In genomic region chr13:36251012-36251411, GRCh38 we compare ENCODE assay signal across 25 cellular contexts. TPM values are rescaled to one million over a fixed set of nuclear protein-coding genes. Genes with fewer than 3 reads are reported as not detected.
A peak's percentile ranks its signal among the peaks of the same experiment; 100 is the strongest.
DNase-seq lines count a peak whose midpoint lies in the region; ATAC-seq, FAIRE-seq and TF ChIP-seq lines count a peak whose summit lies in the region.
"Had no signal": no experiment of that assay in that cellular context is flagged by ENCODE, and none has a peak within 500 bp of the region (broad histone marks: within the 10 kb centered on the region; RNA-seq: fewer than 3 reads in every experiment).

No MANE protein-coding gene starts in this region.

- no peak for FAIRE-seq in A549 (lab: Jason Lieb, UNC)
- FAIRE-seq: D721Med, GM12878, GM19239 had no signal

- no peak for ATAC-seq in A549
- ATAC-seq in IMR-90 (ENCODE audit: low read depth), result no peak
- ATAC-seq in HG03565 (IDR thresholded peaks at IDR 0.05; ENCODE audit: unreplicated experiment), result no peak

- no peak overlapping the region for H3K4me2 ChIP-seq in A549
- H3K4me2 ChIP-seq in IMR-90 (ENCODE audit: low read depth, low read length), result no peak overlapping the region
- peak overlapping the region; percentile 5 for H3K4me2 ChIP-seq in parathyroid adenoma (ENCODE audit: low read length)

- no peak overlapping the region for H3K14ac ChIP-seq in IMR-90 (replicated peaks; ENCODE audit: low read depth, low read length)

- H4K8ac ChIP-seq in IMR-90 (ENCODE audit: low read depth in 2 of 2, low read length in 2 of 2), result no peak overlapping the region

- no peak overlapping the region for H3K56ac ChIP-seq in IMR-90 (ENCODE audit: extremely low read depth, insufficient read depth, low read length)

- H3K79me1 ChIP-seq in IMR-90 (ENCODE audit: low read depth in 1 of 2, low read length in 2 of 2), result no peaks in the 10 kb centered on the region

- no peak overlapping the region for H2BK5ac ChIP-seq in IMR-90 (ENCODE audit: low read depth, low read length, poor library complexity, severe bottlenecking)

- no peak overlapping the region for H3K18ac ChIP-seq in IMR-90 (ENCODE audit: low read depth, low read length)

- H2AFZ ChIP-seq in IMR-90 (replicated peaks; ENCODE audit: low read length, poor library complexity) (no peak overlapping the region), parathyroid adenoma (no peak overlapping the region)

- no peaks in the 10 kb centered on the region for H4K20me1 ChIP-seq in IMR-90 (ENCODE audit: insufficient read depth, low read length)
- H4K20me1 ChIP-seq: BLaER1 treated with 17β-estradiol and CSF1 and Interleukin-3, amounts not matched to agents 10 nM and 100 nM had no signal

- in situ Hi-C loops in IMR-90 (cut with MboI; ENCODE audit: low sequenced_read_pairs), result no loop called here

- H3K27me3 ChIP-seq in IMR-90 (ENCODE audit: control insufficient read depth, insufficient read depth, low read length), result no peaks in the 10 kb centered on the region
- H3K27me3 ChIP-seq in parathyroid adenoma (ENCODE audit: control insufficient read depth, insufficient read depth, low read length), result no peaks in the 10 kb centered on the region
- H3K27me3 ChIP-seq: BE2C; BLaER1 treated with 17β-estradiol and CSF1 and Interleukin-3, amounts not matched to agents 10 nM and 100 nM had no signal

- no peak overlapping the region for H3K4ac ChIP-seq in IMR-90 (ENCODE audit: low read depth, low read length)

- dilution Hi-C loops in IMR-90 (cut with HindIII; ENCODE audit: low sequenced_read_pairs, unreplicated experiment), result no loop called here

- POLR2A ChIA-PET in A549 (lab: Yijun Ruan, JAX), result no interaction called here
- POLR2A ChIA-PET in IMR-90 (lab: Charles Lee; ENCODE audit: unreplicated experiment), result no interaction called here

- H3K9ac ChIP-seq in IMR-90 (ENCODE audit: low read depth, low read length) (no peak overlapping the region), parathyroid adenoma (no peak overlapping the region)
- H3K9ac ChIP-seq: BLaER1 treated with 17β-estradiol and CSF1 and Interleukin-3, amounts not matched to agents 10 nM and 100 nM had no signal

- BruUV-seq in IMR-90 (replicated peaks; lab: Mats Ljungman, UMichigan), result no TSS peak

- no peak overlapping the region for H4K91ac ChIP-seq in IMR-90 (ENCODE audit: insufficient read depth, low read depth, low read length)

- H3K27ac ChIP-seq in A549, result no peak overlapping the region
- H3K27ac ChIP-seq in IMR-90 (ENCODE audit: insufficient read depth, low read length), result no peak overlapping the region
- no peak overlapping the region for H3K27ac ChIP-seq in parathyroid adenoma
- H3K27ac ChIP-seq: BLaER1 treated with 17β-estradiol and CSF1 and Interleukin-3, amounts not matched to agents 10 nM and 100 nM had no signal

- no peak for TF ChIP-seq POLR2A in A549 (IDR thresholded peaks at IDR 0.05; ENCODE audit: low read length)
- no peak for TF ChIP-seq POLR2A in IMR-90 (IDR thresholded peaks at IDR 0.05; ENCODE audit: low read depth, low read length)

- TF ChIP-seq RAD21 in A549 (conservative IDR thresholded peaks at IDR 0.05 in 1 of 2, IDR thresholded peaks at IDR 0.05 in 1 of 2), result no peak
- TF ChIP-seq RAD21 in IMR-90 (IDR thresholded peaks at IDR 0.05; ENCODE audit: low read length), result no peak

- no peak overlapping the region for H2BK15ac ChIP-seq in IMR-90 (ENCODE audit: low read depth, low read length)

- CTCF ChIA-PET in A549 (lab: Yijun Ruan, JAX) (no interaction called here), IMR-90 (lab: Yijun Ruan, JAX) (interaction anchor here (1.4 kb wide), 1 partner anchor 10 kb away, joined by 3 read pairs; no protein-coding TSS in a partner anchor)

- H3K9me1 ChIP-seq in IMR-90 (ENCODE audit: insufficient read depth, low read length), result no peaks in the 10 kb centered on the region

- no peaks in the 10 kb centered on the region for H3K9me3 ChIP-seq in A549
- H3K9me3 ChIP-seq in IMR-90 (ENCODE audit: control insufficient read depth, insufficient read depth, low read length), result no peaks in the 10 kb centered on the region
- no peaks in the 10 kb centered on the region for H3K9me3 ChIP-seq in parathyroid adenoma (ENCODE audit: control insufficient read depth, low read length)
- H3K9me3 ChIP-seq: BE2C had no signal

- DNase-seq in A549 (ENCODE audit: low read depth in 1 of 2, low spot score in 1 of 2) (no peak), IMR-90 (no peak), choroid plexus epithelial cell (ENCODE audit: low read depth) (peak; percentile 4), NCI-H1930 (lab: John Stamatoyannopoulos, UW) (no peak), NCI-H2029 treated with DMSO at 0.1 percent for 48 hours (lab: John Stamatoyannopoulos, UW) (no peak)
- DNase-seq: 8988T; ACHN; AML-193; BE2C; CD4-positive, alpha-beta T cell; CD8-positive, alpha-beta memory T cell; DMS 273 treated with DMSO at 0.1 percent for 48 hours; DMS79; EL; GDM1; GOT3; H7; HCEC 1CT had no signal

- H3K4me3 ChIP-seq in A549 (no peak overlapping the region), IMR-90 (ENCODE audit: insufficient read depth, low read depth, low read length) (no peak overlapping the region), choroid plexus epithelial cell (ENCODE audit: low read depth, low read length) (no peak overlapping the region), parathyroid adenoma (ENCODE audit: low read depth, low read length) (no peak overlapping the region)
- H3K4me3 ChIP-seq: BLaER1 treated with 17β-estradiol and CSF1 and Interleukin-3, amounts not matched to agents 10 nM and 100 nM; GM12878 had no signal

- H3K4me1 ChIP-seq in A549, result no peaks in the 10 kb centered on the region
- no peaks in the 10 kb centered on the region for H3K4me1 ChIP-seq in IMR-90 (ENCODE audit: control insufficient read depth, insufficient read depth, low read length)
- peaks cover 3% of the 10 kb centered on the region for H3K4me1 ChIP-seq in parathyroid adenoma
- H3K4me1 ChIP-seq: BE2C had no signal

- H3K36me3 ChIP-seq in IMR-90 (ENCODE audit: control insufficient read depth, insufficient read depth, low read length) (no peaks in the 10 kb centered on the region), parathyroid adenoma (ENCODE audit: control insufficient read depth, insufficient read depth, low read length) (no peaks in the 10 kb centered on the region)
- H3K36me3 ChIP-seq: BE2C; BLaER1 treated with 17β-estradiol and CSF1 and Interleukin-3, amounts not matched to agents 10 nM and 100 nM had no signal

- no peaks in the 10 kb centered on the region for H3K79me2 ChIP-seq in parathyroid adenoma

- no peak overlapping the region for H4K5ac ChIP-seq in IMR-90 (ENCODE audit: low read depth, low read length)

- H2BK20ac ChIP-seq in IMR-90 (ENCODE audit: low read depth, low read length), result no peak overlapping the region

- TF ChIP-seq CTCF in A549 (IDR thresholded peaks at IDR 0.05) (no peak), IMR-90 (conservative IDR thresholded peaks at IDR 0.05; ENCODE audit: low read depth, low read length) (no peak), choroid plexus epithelial cell (conservative IDR thresholded peaks at IDR 0.05; ENCODE audit: low read depth, low read length) (no peak), parathyroid adenoma (IDR thresholded peaks at IDR 0.05) (no peak)

- intact Hi-C loops in IMR-90 (cut with micrococcal nuclease), result no loop called here

- TF ChIP-seq EP300 in A549 (IDR thresholded peaks at IDR 0.05), result no peak

- H2BK120ac ChIP-seq in IMR-90 (ENCODE audit: low read depth, low read length), result no peak overlapping the region

- no peak overlapping the region for H2AK9ac ChIP-seq in IMR-90 (replicated peaks; ENCODE audit: low read depth, low read length, poor library complexity)

- no peak overlapping the region for H3K23ac ChIP-seq in IMR-90 (ENCODE audit: low read depth, low read length)

- 14% methylated on average over 4 of the region's 4 CpGs for WGBS in A549 (ENCODE audit: missing lambda C conversion rate)
- WGBS in IMR-90 (ENCODE audit: extremely low coverage in 2 of 2, insufficient read length in 1 of 2), 2 experiments, result no CpG with 5 or more reads among the region's 4 CpGs

- no peak overlapping the region for H2AK5ac ChIP-seq in IMR-90 (ENCODE audit: low read depth, low read length)

TF ChIP-seq in A549, 52 proteins besides CTCF, POLR2A, EP300 and RAD21 (continues in another document):
- TF ChIP-seq MAFK (IDR thresholded peaks at IDR 0.05; ENCODE audit: partially characterized antibody), result peak; percentile 64

TF ChIP-seq in IMR-90, 13 proteins besides CTCF, POLR2A, EP300 and RAD21 (continues in another document):
- TF ChIP-seq ELK1 (IDR thresholded peaks at IDR 0.05; ENCODE audit: borderline replicate concordance, low read depth, low read length) (no peak), MXI1 (IDR thresholded peaks at IDR 0.05; ENCODE audit: borderline replicate concordance, low read depth, low read length) (no peak), CHD1 (IDR thresholded peaks at IDR 0.05; ENCODE audit: low read depth, low read length) (no peak), MAFK (IDR thresholded peaks at IDR 0.05; ENCODE audit: low read depth, low read length) (peak; percentile 82)

RNA-seq across cellular contexts. Expression of gene SOHLH2, which starts 36.7 kb away (rescaled TPM):
- polyA plus RNA-seq in A549 (2011; rRNA removed) (0.14 and 0.15 TPM in 2 replicates), A549 (2017; fragmentation: RNase III; extraction: RNeasy Plus Mini Kit Qiagen cat#74134 plus additional on column Dnase treatment) (0.04 TPM in 1 of 3 replicates, not detected in the others), IMR-90 (2012; rRNA removed) (0.06 and 0.17 TPM in 2 replicates)
- not detected in 2 replicates for polyA plus RNA-seq in A549 (2012; cell fraction: cytosol; rRNA removed)
- not detected in 2 replicates for polyA plus RNA-seq in A549 (2012; cell fraction: nucleus; rRNA removed)
- 0.19 TPM in 1 of 2 replicates, not detected in the other for polyA minus RNA-seq in A549 (2011; rRNA and poly(A)+ RNA removed)
- total RNA-seq in IMR-90 (2012; rRNA removed), result 0.18 and 0.28 TPM in 2 replicates
- 0.03 and 0.04 TPM in 2 replicates for polyA plus RNA-seq in IMR-90 (2012; cell fraction: cytosol; rRNA removed)
- 0.07 and 0.31 TPM in 2 replicates for polyA plus RNA-seq in IMR-90 (2012; cell fraction: nucleus; rRNA removed; ENCODE audit: low replicate concordance)
- total RNA-seq: CD4-positive, alpha-beta T cell; CD8-positive, alpha-beta memory T cell; GM12878 had no signal
- polyA plus RNA-seq: CD14-positive monocyte; CD8-positive, alpha-beta memory T cell had no signal

RNA-seq across cellular contexts. Expression of gene CCDC169, which starts 46.6 kb away (rescaled TPM):
- 1.4 and 2.0 TPM in 2 replicates for polyA plus RNA-seq in A549 (2011; rRNA removed)
- polyA plus RNA-seq in A549 (2012; cell fraction: cytosol; rRNA removed), result 0.22 and 0.29 TPM in 2 replicates
- polyA plus RNA-seq in A549 (2012; cell fraction: nucleus; rRNA removed), result 0.08 TPM in 1 of 2 replicates, not detected in the other
- 1.0 to 1.7 TPM (median 1.3 TPM) in 3 replicates for polyA plus RNA-seq in A549 (2017; fragmentation: RNase III; extraction: RNeasy Plus Mini Kit Qiagen cat#74134 plus additional on column Dnase treatment)
- polyA minus RNA-seq in A549 (2011; rRNA and poly(A)+ RNA removed), result 0.50 and 0.68 TPM in 2 replicates
- 0.54 and 0.83 TPM in 2 replicates for total RNA-seq in IMR-90 (2012; rRNA removed)
- polyA plus RNA-seq in IMR-90 (2012; rRNA removed), result 0.62 TPM in 2 replicates
- 0.10 TPM in 2 replicates for polyA plus RNA-seq in IMR-90 (2012; cell fraction: cytosol; rRNA removed)
- 0.08 and 0.56 TPM in 2 replicates for polyA plus RNA-seq in IMR-90 (2012; cell fraction: nucleus; rRNA removed; ENCODE audit: low replicate concordance)
- total RNA-seq: CD4-positive, alpha-beta T cell; CD8-positive, alpha-beta memory T cell had no signal
- polyA plus RNA-seq: CD14-positive monocyte; CD8-positive, alpha-beta memory T cell had no signal
